23 cellular contexts compared by ENCODE assay signal in genomic region chr6:90220273-90220672, GRCh38.
A peak's percentile ranks its signal among the peaks of the same experiment; 100 is the strongest.
DNase-seq lines count a peak whose midpoint lies in the region; ATAC-seq and TF ChIP-seq lines count a peak whose summit lies in the region.
"Had no signal": no experiment of that assay in that cellular context is flagged by ENCODE, and none has a peak within 500 bp of the region (broad histone marks: within the 10 kb centered on the region; RNA-seq: fewer than 3 reads in every experiment).

No MANE protein-coding gene starts in this region.

- no peak overlapping the region for H3K9ac ChIP-seq in trophoblast cell (ENCODE audit: low read length)

- POLR2A ChIA-PET in CD8-positive, alpha-beta memory T cell (lab: Charles Lee), result interaction anchor here (0.7 kb wide), 1 partner anchor 27 kb away, joined by 4 read pairs; no protein-coding TSS in a partner anchor

- no peak overlapping the region for H2BK120ac ChIP-seq in trophoblast cell (ENCODE audit: insufficient read depth, low read length, poor library complexity)

- 88% methylated on average over 1 of the region's 1 CpG; no CpG with 5 or more reads in 1 of the 2 experiments for WGBS in ectodermal cell, 2 experiments
- WGBS in trophoblast cell (ENCODE audit: extremely low coverage, insufficient coverage, insufficient read length), result no CpG with 5 or more reads among the region's 1 CpG

- TF ChIP-seq CTCF in left lung (IDR thresholded peaks at IDR 0.05), result no peak

- no peak overlapping the region for H3K4me2 ChIP-seq in trophoblast cell (ENCODE audit: low read length)

- H4K12ac ChIP-seq in trophoblast cell (ENCODE audit: low read depth, low read length), result no peak overlapping the region

- H3K36me3 ChIP-seq in ectodermal cell (ENCODE audit: control insufficient read depth, insufficient read depth, low read length), result no peaks in the 10 kb centered on the region
- peaks cover 0 to 3% of the 10 kb centered on the region in 2 experiments for H3K36me3 ChIP-seq in trophoblast cell (ENCODE audit: control insufficient read depth in 1 of 2, insufficient read depth in 2 of 2, low read length in 2 of 2)
- no peaks in the 10 kb centered on the region for H3K36me3 ChIP-seq in CD8-positive, alpha-beta memory T cell (ENCODE audit: insufficient read depth, low read length)
- no peaks in the 10 kb centered on the region for H3K36me3 ChIP-seq in left lung
- H3K36me3 ChIP-seq: Peyer's patch, transverse colon had no signal

- H3K4ac ChIP-seq in trophoblast cell (ENCODE audit: low read depth, low read length), result no peak overlapping the region

- peaks cover 27% of the 10 kb centered on the region for H3K79me1 ChIP-seq in trophoblast cell (ENCODE audit: low read length)

- H2BK5ac ChIP-seq in trophoblast cell (ENCODE audit: low read depth, low read length, poor library complexity), result no peak overlapping the region

- H2BK12ac ChIP-seq in trophoblast cell (ENCODE audit: low read length), result no peak overlapping the region

- no peak for ATAC-seq in GM19395 (IDR thresholded peaks at IDR 0.05; ENCODE audit: unreplicated experiment)
- no peak for ATAC-seq in left lung
- ATAC-seq: CD8-positive, alpha-beta T cell; right cardiac atrium had no signal

- no peaks in the 10 kb centered on the region for H3K79me2 ChIP-seq in trophoblast cell (ENCODE audit: control insufficient read depth, insufficient read depth, low read length, poor library complexity)

- H3K9me3 ChIP-seq in ectodermal cell (ENCODE audit: control insufficient read depth, low read length) (no peaks in the 10 kb centered on the region), trophoblast cell (ENCODE audit: insufficient read depth, low read depth, low read length) (peaks cover 4% of the 10 kb centered on the region), left lung (peaks cover 0 to 11% of the 10 kb centered on the region in 2 donors)
- H3K9me3 ChIP-seq in CD8-positive, alpha-beta memory T cell (ENCODE audit: low read length), result no peaks in the 10 kb centered on the region
- H3K9me3 ChIP-seq: Peyer's patch had no signal

- H3K36me3 Mint-ChIP-seq in CD8-positive, alpha-beta memory T cell, result peaks cover 6 to 13% (median 9%) of the 10 kb centered on the region in 3 donors

- no peak overlapping the region for H3K23ac ChIP-seq in trophoblast cell (ENCODE audit: low read length)

- CTCF ChIA-PET in CD8-positive, alpha-beta memory T cell (lab: Charles Lee), result interaction anchor here (1.2 kb wide), 1 partner anchor 8 kb away, joined by 3 read pairs; no protein-coding TSS in a partner anchor

- H3K4me3 ChIP-seq in ectodermal cell (ENCODE audit: insufficient read depth, low read depth, low read length) (no peak overlapping the region), trophoblast cell (ENCODE audit: low read depth, low read length) (no peak overlapping the region), left lung (no peak overlapping the region)
- H3K4me3 ChIP-seq in CD8-positive, alpha-beta memory T cell (ENCODE audit: low read length), result no peak overlapping the region
- H3K4me3 ChIP-seq: Peyer's patch had no signal

- H3K27ac Mint-ChIP-seq in CD8-positive, alpha-beta memory T cell, result no peak overlapping the region
- H3K27ac Mint-ChIP-seq: CD8-positive, alpha-beta T cell had no signal

- H3K27me3 ChIP-seq in ectodermal cell (ENCODE audit: control insufficient read depth, insufficient read depth, low read length, poor library complexity, severe bottlenecking) (no peaks in the 10 kb centered on the region), trophoblast cell (ENCODE audit: insufficient read depth, low read length) (no peaks in the 10 kb centered on the region), left lung (no peaks in the 10 kb centered on the region)
- no peaks in the 10 kb centered on the region for H3K27me3 ChIP-seq in CD8-positive, alpha-beta memory T cell (ENCODE audit: insufficient read depth, low read length, poor library complexity, severe bottlenecking)
- H3K27me3 ChIP-seq: Peyer's patch, transverse colon had no signal

- intact Hi-C loops in posterior cingulate gyrus (cut with DNase I), result loop anchor here (10.0 kb wide), 1 partner anchor 115 kb away; no protein-coding TSS in a partner anchor
- intact Hi-C loops in left lung (cut with DNase I), result no loop called here

- H3K27ac ChIP-seq in ectodermal cell (ENCODE audit: insufficient read depth, low read depth, low read length, poor library complexity, severe bottlenecking) (peak overlapping the region; percentile 96), trophoblast cell (ENCODE audit: low read depth, low read length) (peak overlapping the region; percentile 61), left lung (peak overlapping the region in 1 of 2 donors; percentile 86)
- no peak overlapping the region for H3K27ac ChIP-seq in CD8-positive, alpha-beta memory T cell (ENCODE audit: low read depth, low read length)
- H3K27ac ChIP-seq: HL-60 had no signal

- no peak overlapping the region for H3K4me3 Mint-ChIP-seq in CD8-positive, alpha-beta memory T cell
- H3K4me3 Mint-ChIP-seq: CD8-positive, alpha-beta T cell had no signal

- DNase-seq in DMS53 treated with DMSO at 0.1 percent for 48 hours (lab: John Stamatoyannopoulos, UW; ENCODE audit: unreplicated experiment) (peak; percentile 15), NCI-H526 treated with DMSO at 0.1 percent for 48 hours (lab: John Stamatoyannopoulos, UW) (peak; percentile 38), trophoblast cell (no peak), posterior cingulate gyrus (no peak), left lung (no peak)
- DNase-seq in CD8-positive, alpha-beta memory T cell, result no peak
- DNase-seq: activated CD4-positive, alpha-beta T cell treated with anti-CD3 and anti-CD28 coated beads for 48 hours; activated CD8-positive, alpha-beta memory T cell treated with anti-CD3 and anti-CD28 coated beads, Interleukin-2, amount 50 U/mL, for 48 hours; activated naive CD4-positive, alpha-beta T cell; hypothalamus; KG1; midbrain; NCI-H1092; NCI-H2081; NCI-H524 treated with DMSO at 0.1 percent for 48 hours; Peyer's patch; SW 1271; transverse colon had no signal

- H2AK5ac ChIP-seq in trophoblast cell (ENCODE audit: low read length), result no peak overlapping the region

- H3K18ac ChIP-seq in trophoblast cell (ENCODE audit: low read length), result no peak overlapping the region

- peaks cover 0 to 13% (median 11%) of the 10 kb centered on the region in 5 donors for H3K9me3 Mint-ChIP-seq in CD8-positive, alpha-beta memory T cell

- no peak overlapping the region for H3K14ac ChIP-seq in trophoblast cell (ENCODE audit: low read length)

- no peaks in the 10 kb centered on the region for H3K27me3 Mint-ChIP-seq in CD8-positive, alpha-beta memory T cell

- H3K4me1 Mint-ChIP-seq in CD8-positive, alpha-beta memory T cell, result peaks cover 8 to 18% (median 10%) of the 10 kb centered on the region in 3 donors

- no peak overlapping the region for H4K8ac ChIP-seq in trophoblast cell (ENCODE audit: low read depth, low read length)

- no peak overlapping the region for H4K91ac ChIP-seq in trophoblast cell (ENCODE audit: low read depth, low read length)

- H3K4me1 ChIP-seq in ectodermal cell (ENCODE audit: control insufficient read depth, insufficient read depth, low read length), result peaks cover 59% of the 10 kb centered on the region
- peaks cover 9 to 25% of the 10 kb centered on the region in 2 experiments for H3K4me1 ChIP-seq in trophoblast cell (ENCODE audit: control insufficient read depth in 1 of 2, insufficient read depth in 2 of 2, low read length in 2 of 2)
- H3K4me1 ChIP-seq in CD8-positive, alpha-beta memory T cell (ENCODE audit: insufficient read depth, low read length), result peaks cover 67% of the 10 kb centered on the region
- H3K4me1 ChIP-seq in left lung, result peaks cover 24 to 32% of the 10 kb centered on the region in 2 donors

- H2AFZ ChIP-seq in trophoblast cell (ENCODE audit: insufficient read depth, low read length, poor library complexity), result no peak overlapping the region

Comparison
In these comparisons a context has a peak if more than half of its experiments do, and no peak if none do; other contexts are left out.
1. DNase-seq: peak in DMS53 treated with DMSO at 0.1 percent for 48 hours (single experiment) and NCI-H526 treated with DMSO at 0.1 percent for 48 hours (single experiment); none in trophoblast cell (0 of 2), CD8-positive, alpha-beta memory T cell (0 of 5), posterior cingulate gyrus (0 of 10) and left lung (0 of 2).